24 cellular contexts compared by ENCODE assay signal in the genomic region with DNA sequence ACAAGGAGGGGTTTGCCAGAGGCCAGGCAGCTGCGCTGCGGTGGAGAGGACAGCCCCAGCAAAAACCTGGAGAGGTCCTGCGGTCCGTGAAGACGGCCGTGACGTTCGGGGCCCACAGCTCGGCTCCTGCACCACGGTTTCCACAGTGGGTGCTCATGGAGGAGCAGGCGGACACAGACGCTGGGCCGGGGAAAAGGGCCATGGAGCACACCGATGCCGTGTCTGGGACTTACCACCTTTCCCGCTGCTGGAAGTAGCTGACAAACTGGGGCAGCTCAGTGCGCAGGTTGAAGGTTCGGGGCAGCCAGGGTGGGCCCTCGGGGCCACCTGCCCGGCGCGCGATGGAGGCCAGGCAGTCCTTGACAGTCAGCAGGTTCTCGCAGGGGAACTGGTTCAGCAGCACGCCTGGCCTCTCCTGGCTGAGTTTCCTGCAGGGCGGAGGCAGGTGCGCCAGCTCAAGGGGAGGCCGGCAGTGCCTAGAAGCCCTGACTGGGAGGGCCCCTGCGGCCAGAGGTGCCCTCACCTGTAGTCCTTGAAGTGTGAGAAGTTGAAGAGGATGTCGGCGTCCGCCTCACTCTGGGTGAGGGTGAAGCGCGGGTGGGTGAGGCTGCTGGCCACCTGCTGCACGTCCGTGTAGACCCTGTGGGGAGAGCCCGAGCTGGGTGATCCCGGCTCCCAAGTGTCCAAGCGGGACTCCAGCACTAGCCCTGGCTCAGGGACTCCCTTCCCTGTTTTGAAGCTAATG. TPM values are rescaled to one million over a fixed set of nuclear protein-coding genes. Genes with fewer than 3 reads are reported as not detected.
A peak's percentile ranks its signal among the peaks of the same experiment; 100 is the strongest.
DNase-seq lines count a peak whose midpoint lies in the region; ATAC-seq, FAIRE-seq and TF ChIP-seq lines count a peak whose summit lies in the region.
"Had no signal": no experiment of that assay in that cellular context is flagged by ENCODE, and none has a peak within 500 bp of the region (broad histone marks: within the 10 kb centered on the region; RNA-seq: fewer than 3 reads in every experiment).

No MANE protein-coding gene starts in this region.

- no peak overlapping the region for H2BK12ac ChIP-seq in neuronal stem cell (ENCODE audit: low read length)

- FAIRE-seq in HepG2 (lab: Jason Lieb, UNC) = no peak
- FAIRE-seq: A549, G401.6 had no signal

- H3K4ac ChIP-seq in neuronal stem cell (ENCODE audit: low read length) = no peak overlapping the region

- peaks cover 6% of the 10 kb centered on the region for H3K79me1 ChIP-seq in neuronal stem cell (ENCODE audit: low read depth, low read length)

- H2AK5ac ChIP-seq in neuronal stem cell (ENCODE audit: low read depth, low read length) = no peak overlapping the region

- H3K79me2 ChIP-seq in HepG2 (ENCODE audit: insufficient read depth, low read length) = no peaks in the 10 kb centered on the region

- H3K14ac ChIP-seq in neuronal stem cell (ENCODE audit: low read length) = no peak overlapping the region

- ATAC-seq in HepG2 = no peak
- no peak for ATAC-seq in right lobe of liver
- ATAC-seq: A549 had no signal

- H3K27ac ChIP-seq in HepG2 (ENCODE audit: extremely low read length, insufficient read depth, low read length) = no peak overlapping the region
- H3K27ac ChIP-seq in right lobe of liver = no peak overlapping the region
- H3K27ac ChIP-seq in neuronal stem cell (replicated peaks; ENCODE audit: low read length) = no peak overlapping the region
- H3K27ac ChIP-seq: A549; BLaER1 treated with 17β-estradiol and CSF1 and Interleukin-3, amounts not matched to agents 10 nM and 100 nM; PC-9; SK-N-MC had no signal

- H2AFZ ChIP-seq in HepG2 (ENCODE audit: low read length) = no peak overlapping the region
- H2AFZ ChIP-seq in neuronal stem cell (ENCODE audit: low read length) = no peak overlapping the region
- H2AFZ ChIP-seq: PC-9 had no signal

- intact Hi-C loops in HepG2 (cut with micrococcal nuclease; ENCODE audit: unreplicated experiment) = no loop called here
- intact Hi-C loops in right lobe of liver (cut with DNase I) = no loop called here

- 97% methylated on average over 32 of the region's 39 CpGs for WGBS in HepG2 (ENCODE audit: low lambda C conversion rate)
- 100% methylated on average over 2 of the region's 39 CpGs for WGBS in right lobe of liver (ENCODE audit: insufficient coverage, low coverage, low lambda C conversion rate, missing lambda C conversion rate)
- WGBS in neuronal stem cell (ENCODE audit: extremely low coverage in 2 of 2, insufficient read length in 2 of 2, insufficient replicate concordance in 1 of 2), 2 donors = no CpG with 5 or more reads among the region's 39 CpGs

- H3K4me2 ChIP-seq in HepG2 (ENCODE audit: low read depth, low read length) = no peak overlapping the region
- no peak overlapping the region for H3K4me2 ChIP-seq in neuronal stem cell (ENCODE audit: insufficient read depth, low read length, poor library complexity, severe bottlenecking)
- H3K4me2 ChIP-seq: A549; BLaER1 treated with 17β-estradiol and CSF1 and Interleukin-3, amounts not matched to agents 10 nM and 100 nM; PC-9 had no signal

- DNase-seq in HepG2 (ENCODE audit: low spot score) = no peak
- DNase-seq in right lobe of liver = no peak
- DNase-seq in chondrocyte (ENCODE audit: low spot score) = peak; percentile 86
- DNase-seq in neuronal stem cell (ENCODE audit: low spot score) = no peak
- DNase-seq in NCI-H187 (lab: John Stamatoyannopoulos, UW) = no peak
- no peak for DNase-seq in NCI-H1105 treated with DMSO at 0.1 percent for 48 hours (lab: John Stamatoyannopoulos, UW)
- DNase-seq in COLO829 (ENCODE audit: low spot score) = no peak
- DNase-seq: AML-193; CD4-positive, alpha-beta T cell; COR-L47; GOT3; NCI-H1048; NCI-H1417 treated with DMSO at 0.1 percent for 48 hours; NCI-H1694 treated with DMSO at 0.1 percent for 48 hours; NCI-H2081 treated with DMSO at 0.1 percent for 48 hours; NCI-H526; PC-9; SIG-M5 had no signal

- H2BK5ac ChIP-seq in neuronal stem cell (ENCODE audit: low read length) = no peak overlapping the region

- H3K9me3 Mint-ChIP-seq in chondrocyte (ENCODE audit: low read depth) = no peaks in the 10 kb centered on the region
- H3K9me3 Mint-ChIP-seq: CD4-positive, alpha-beta T cell; IgD-negative memory B cell had no signal

- no TSS peak for BruUV-seq in HepG2 (replicated peaks; lab: Mats Ljungman, UMichigan)

- H3K36me3 ChIP-seq in HepG2 (replicated peaks in 1 of 2; ENCODE audit: control insufficient read depth in 1 of 2, insufficient read depth in 2 of 2, low read length in 2 of 2) = peaks cover 22 to 47% of the 10 kb centered on the region in 2 experiments; a peak in 4 of 5 replicates
- peaks cover 0 to 60% (median 12%) of the 10 kb centered on the region in 4 donors for H3K36me3 ChIP-seq in right lobe of liver
- H3K36me3 ChIP-seq in neuronal stem cell (replicated peaks in 1 of 2; ENCODE audit: control insufficient read depth in 2 of 2, insufficient read depth in 2 of 2, low read length in 2 of 2) = peaks cover 68 to 89% of the 10 kb centered on the region in 2 donors

- POLR2A ChIA-PET in HepG2 (lab: Yijun Ruan, JAX) = no interaction called here

- H3K4me1 Mint-ChIP-seq in chondrocyte (ENCODE audit: low read depth) = peaks cover under 1% of the 10 kb centered on the region

- peaks cover 11% of the 10 kb centered on the region for H3K36me3 Mint-ChIP-seq in chondrocyte (ENCODE audit: low read depth)

- H3K18ac ChIP-seq in neuronal stem cell (ENCODE audit: low read length) = no peak overlapping the region

- H3K27ac Mint-ChIP-seq in chondrocyte (ENCODE audit: unreplicated experiment) = no peak overlapping the region
- H3K27ac Mint-ChIP-seq: CD4-positive, alpha-beta T cell; IgD-negative memory B cell had no signal

- H4K91ac ChIP-seq in neuronal stem cell (ENCODE audit: low read depth, low read length, poor library complexity) = no peak overlapping the region

- H2BK120ac ChIP-seq in neuronal stem cell (ENCODE audit: low read depth, low read length) = no peak overlapping the region

- TF ChIP-seq RAD21 in HepG2 (CRISPR knock-in tag; IDR thresholded peaks at IDR 0.05) = no peak

- no peak overlapping the region for H2BK15ac ChIP-seq in neuronal stem cell (ENCODE audit: low read length)

- H3K4me1 ChIP-seq in HepG2 (ENCODE audit: insufficient read depth, low read length) (no peaks in the 10 kb centered on the region), right lobe of liver (no peaks in the 10 kb centered on the region), neuronal stem cell (ENCODE audit: control insufficient read depth in 2 of 2, insufficient read depth in 1 of 2, low read depth in 1 of 2, low read length in 2 of 2) (no peaks in the 10 kb centered on the region)
- H3K4me1 ChIP-seq: A549, HAP-1 had no signal

- H3K27me3 Mint-ChIP-seq in chondrocyte (ENCODE audit: low read depth) = no peaks in the 10 kb centered on the region
- H3K27me3 Mint-ChIP-seq: CD4-positive, alpha-beta T cell; IgD-negative memory B cell had no signal

- no peak overlapping the region for H3K4me3 ChIP-seq in HepG2 (replicated peaks in 1 of 3; ENCODE audit: insufficient read depth in 1 of 3, low read depth in 2 of 3, low read length in 3 of 3)
- H3K4me3 ChIP-seq in right lobe of liver = no peak overlapping the region
- no peak overlapping the region for H3K4me3 ChIP-seq in neuronal stem cell (ENCODE audit: low read length in 2 of 2)
- H3K4me3 ChIP-seq: A549; BLaER1 treated with 17β-estradiol and CSF1 and Interleukin-3, amounts not matched to agents 10 nM and 100 nM; HAP-1; PC-9; SK-N-MC had no signal

- TF ChIP-seq EP300 in HepG2 (IDR thresholded peaks at IDR 0.05; ENCODE audit: low read depth in 2 of 2, low read length in 2 of 2) = no peak
- TF ChIP-seq EP300 in HepG2 (CRISPR knock-in tag; IDR thresholded peaks at IDR 0.05; ENCODE audit: borderline replicate concordance) = no peak

- H3K4me3 Mint-ChIP-seq in chondrocyte (ENCODE audit: unreplicated experiment) = no peak overlapping the region
- H3K4me3 Mint-ChIP-seq: CD4-positive, alpha-beta T cell; IgD-negative memory B cell had no signal

- H4K20me1 ChIP-seq in HepG2 (ENCODE audit: insufficient read depth, low read length) = no peaks in the 10 kb centered on the region

- peak overlapping the region; percentile 20 for H3K23ac ChIP-seq in neuronal stem cell (ENCODE audit: low read depth, low read length, poor library complexity)

- no peak for TF ChIP-seq CTCF in HepG2 (CRISPR knock-in tag; IDR thresholded peaks at IDR 0.05)
- no peak for TF ChIP-seq CTCF in right lobe of liver (IDR thresholded peaks at IDR 0.05)
- TF ChIP-seq CTCF in chondrocyte (IDR thresholded peaks at IDR 0.05) = no peak

- H3K9ac ChIP-seq in HepG2 (ENCODE audit: insufficient read depth, low read depth, low read length) (no peak overlapping the region), neuronal stem cell (ENCODE audit: low read depth, low read length, poor library complexity) (no peak overlapping the region)
- H3K9ac ChIP-seq: BLaER1 treated with 17β-estradiol and CSF1 and Interleukin-3, amounts not matched to agents 10 nM and 100 nM had no signal

- TF ChIP-seq POLR2A in HepG2 (IDR thresholded peaks at IDR 0.05; ENCODE audit: insufficient read depth in 1 of 2, low read depth in 2 of 2, low read length in 2 of 2) (no peak), right lobe of liver (IDR thresholded peaks at IDR 0.05) (no peak)

- H3K27me3 ChIP-seq in HepG2 (ENCODE audit: control insufficient read depth in 1 of 2, insufficient read depth in 2 of 2, low read length in 2 of 2) (no peaks in the 10 kb centered on the region), right lobe of liver (no peaks in the 10 kb centered on the region), neuronal stem cell (ENCODE audit: control insufficient read depth in 3 of 3, insufficient read depth in 3 of 3, low read depth in 1 of 3, low read length in 3 of 3) (no peaks in the 10 kb centered on the region)
- H3K27me3 ChIP-seq: BLaER1 treated with 17β-estradiol and CSF1 and Interleukin-3, amounts not matched to agents 10 nM and 100 nM had no signal

- H4K8ac ChIP-seq in neuronal stem cell (ENCODE audit: low read depth, low read length) = no peak overlapping the region

- in situ Hi-C loops in HepG2 (cut with HindIII; ENCODE audit: extremely low pct_ligation_motif_present, low pct_unique_long_range_greater_than_20kb) = no loop called here

- CTCF ChIA-PET in HepG2 (lab: Yijun Ruan, JAX; ENCODE audit: low intra/inter-chr PET ratio, low total read pairs) = no interaction called here

- H3K9me3 ChIP-seq in HepG2 (ENCODE audit: low read length) (no peaks in the 10 kb centered on the region), right lobe of liver (no peaks in the 10 kb centered on the region), neuronal stem cell (replicated peaks in 1 of 2; ENCODE audit: control insufficient read depth in 2 of 2, insufficient read depth in 1 of 2, low read depth in 1 of 2, low read length in 2 of 2) (peaks cover 0 to 4% of the 10 kb centered on the region in 2 donors)
- H3K9me3 ChIP-seq: A549; BLaER1 treated with 17β-estradiol and CSF1 and Interleukin-3, amounts not matched to agents 10 nM and 100 nM; HAP-1 had no signal

RNA-seq across cellular contexts. Expression of gene TTLL12, which starts 12.8 kb away (rescaled TPM):
- total RNA-seq in HepG2 (2016; rRNA removed; fragmentation: Illumina TruSeq; extraction: Trizol) (34.1 and 38.1 TPM in 2 replicates), right lobe of liver (10 to 100 TPM; 18.6 to 43.5 (median 24.4) TPM), chondrocyte (33.5 to 36.4 TPM (median 35.6 TPM) in 3 replicates)
- 6.3 and 6.6 TPM in 2 replicates for total RNA-seq in HepG2 (2016; cell fraction: cytosol; rRNA removed; fragmentation: Illumina TruSeq; extraction: Trizol; ENCODE audit: low read depth)
- 28.8 and 39.8 TPM in 2 replicates for total RNA-seq in HepG2 (2016; cell fraction: insoluble cytoplasmic fraction; rRNA removed; fragmentation: Illumina TruSeq; extraction: Trizol)
- total RNA-seq in HepG2 (2016; cell fraction: membrane; rRNA removed; fragmentation: Illumina TruSeq; extraction: Trizol) = 16.2 and 19.8 TPM in 2 replicates
- 17.4 and 21.4 TPM in 2 replicates for total RNA-seq in HepG2 (2016; cell fraction: nucleus; rRNA removed; fragmentation: Illumina TruSeq; extraction: Trizol)
- polyA plus RNA-seq in HepG2 (2011; rRNA removed) = 11.9 and 16.9 TPM in 2 replicates
- 9.1 and 12.7 TPM in 2 replicates for polyA plus RNA-seq in HepG2 (2011; cell fraction: cytosol; rRNA removed)
- polyA plus RNA-seq in HepG2 (2011; cell fraction: nucleus; rRNA removed) = 19.9 and 21.7 TPM in 2 replicates
- 16.6 and 24.0 TPM in 2 replicates for polyA plus RNA-seq in HepG2 (2012)
- 3.3 and 3.4 TPM in 2 replicates for polyA plus RNA-seq in HepG2 (2016; cell fraction: cytosol; fragmentation: Illumina TruSeq; extraction: Trizol; ENCODE audit: low read depth)
- 31.2 and 38.2 TPM in 2 replicates for polyA plus RNA-seq in HepG2 (2016; cell fraction: insoluble cytoplasmic fraction; fragmentation: Illumina TruSeq; extraction: Trizol; ENCODE audit: low read depth)
- polyA plus RNA-seq in HepG2 (2016; cell fraction: membrane; fragmentation: Illumina TruSeq; extraction: Trizol; ENCODE audit: low read depth) = 9.6 and 9.7 TPM in 2 replicates
- 32.8 and 35.2 TPM in 2 replicates for polyA plus RNA-seq in HepG2 (2016; cell fraction: nucleus; fragmentation: Illumina TruSeq; extraction: Trizol; ENCODE audit: insufficient read depth, low read depth)
- polyA minus RNA-seq in HepG2 (2011; rRNA and poly(A)+ RNA removed; ENCODE audit: low replicate concordance) = 43.9 and 71.0 TPM in 2 replicates
- polyA minus RNA-seq in HepG2 (2011; cell fraction: cytosol; rRNA and poly(A)+ RNA removed) = 11.3 and 11.7 TPM in 2 replicates
- polyA minus RNA-seq in HepG2 (2011; cell fraction: nucleus; rRNA and poly(A)+ RNA removed) = 6.5 and 7.7 TPM in 2 replicates
- 35.3 TPM for polyA plus RNA-seq in neuronal stem cell (2013, experiment 1 of 2)
- 37.1 TPM for polyA plus RNA-seq in neuronal stem cell (2013, experiment 2 of 2)

RNA-seq across cellular contexts. Expression of gene TSPO, which starts 22.8 kb away (rescaled TPM):
- total RNA-seq in HepG2 (2016; rRNA removed; fragmentation: Illumina TruSeq; extraction: Trizol) (0.32 and 0.46 TPM in 2 replicates), right lobe of liver (100 to 1,000 TPM in 2 of 6 experiments, 10 to 100 TPM in 4; 18.1 to 198 (median 31.9) TPM), chondrocyte (80.5 to 292 TPM (median 288 TPM) in 3 replicates)
- total RNA-seq in HepG2 (2016; cell fraction: cytosol; rRNA removed; fragmentation: Illumina TruSeq; extraction: Trizol; ENCODE audit: low read depth) = 0.44 TPM in 1 of 2 replicates, not detected in the other
- total RNA-seq in HepG2 (2016; cell fraction: insoluble cytoplasmic fraction; rRNA removed; fragmentation: Illumina TruSeq; extraction: Trizol) = 0.54 and 0.67 TPM in 2 replicates
- 0.37 and 0.52 TPM in 2 replicates for total RNA-seq in HepG2 (2016; cell fraction: membrane; rRNA removed; fragmentation: Illumina TruSeq; extraction: Trizol)
- not detected in 2 replicates for total RNA-seq in HepG2 (2016; cell fraction: nucleus; rRNA removed; fragmentation: Illumina TruSeq; extraction: Trizol)
- 1.4 and 2.2 TPM in 2 replicates for polyA plus RNA-seq in HepG2 (2011; rRNA removed)
- 1.2 and 2.8 TPM in 2 replicates for polyA plus RNA-seq in HepG2 (2011; cell fraction: cytosol; rRNA removed)
- 1.6 and 2.3 TPM in 2 replicates for polyA plus RNA-seq in HepG2 (2011; cell fraction: nucleus; rRNA removed)
- polyA plus RNA-seq in HepG2 (2012) = 0.40 and 1.0 TPM in 2 replicates
- 0.12 and 0.24 TPM in 2 replicates for polyA plus RNA-seq in HepG2 (2016; cell fraction: cytosol; fragmentation: Illumina TruSeq; extraction: Trizol; ENCODE audit: low read depth)
- polyA plus RNA-seq in HepG2 (2016; cell fraction: insoluble cytoplasmic fraction; fragmentation: Illumina TruSeq; extraction: Trizol; ENCODE audit: low read depth) = 0.40 TPM in 1 of 2 replicates, not detected in the other
- polyA plus RNA-seq in HepG2 (2016; cell fraction: membrane; fragmentation: Illumina TruSeq; extraction: Trizol; ENCODE audit: low read depth) = 0.30 TPM in 1 of 2 replicates, not detected in the other
- 0.59 TPM in 1 of 2 replicates, not detected in the other for polyA plus RNA-seq in HepG2 (2016; cell fraction: nucleus; fragmentation: Illumina TruSeq; extraction: Trizol; ENCODE audit: insufficient read depth, low read depth)
- polyA minus RNA-seq in HepG2 (2011; rRNA and poly(A)+ RNA removed; ENCODE audit: low replicate concordance) = 1.5 and 40.6 TPM in 2 replicates
- polyA minus RNA-seq in HepG2 (2011; cell fraction: cytosol; rRNA and poly(A)+ RNA removed) = 1.5 and 3.2 TPM in 2 replicates
- polyA minus RNA-seq in HepG2 (2011; cell fraction: nucleus; rRNA and poly(A)+ RNA removed) = not detected in 2 replicates
- 13.7 TPM for polyA plus RNA-seq in neuronal stem cell (2013, experiment 1 of 2)
- polyA plus RNA-seq in neuronal stem cell (2013, experiment 2 of 2) = 13.8 TPM

RNA-seq across cellular contexts. Expression of gene MCAT, which starts 30.9 kb away (rescaled TPM):
- 16.7 and 19.3 TPM in 2 replicates for total RNA-seq in HepG2 (2016; rRNA removed; fragmentation: Illumina TruSeq; extraction: Trizol)
- 3.6 and 4.4 TPM in 2 replicates for total RNA-seq in HepG2 (2016; cell fraction: cytosol; rRNA removed; fragmentation: Illumina TruSeq; extraction: Trizol; ENCODE audit: low read depth)
- 16.4 and 19.9 TPM in 2 replicates for total RNA-seq in HepG2 (2016; cell fraction: insoluble cytoplasmic fraction; rRNA removed; fragmentation: Illumina TruSeq; extraction: Trizol)
- 7.9 and 8.0 TPM in 2 replicates for total RNA-seq in HepG2 (2016; cell fraction: membrane; rRNA removed; fragmentation: Illumina TruSeq; extraction: Trizol)
- total RNA-seq in HepG2 (2016; cell fraction: nucleus; rRNA removed; fragmentation: Illumina TruSeq; extraction: Trizol) = 8.9 and 13.0 TPM in 2 replicates
- polyA plus RNA-seq in HepG2 (2011; rRNA removed) = 9.3 and 10.4 TPM in 2 replicates
- 10.7 and 14.6 TPM in 2 replicates for polyA plus RNA-seq in HepG2 (2011; cell fraction: cytosol; rRNA removed)
- 7.9 and 9.4 TPM in 2 replicates for polyA plus RNA-seq in HepG2 (2011; cell fraction: nucleus; rRNA removed)
- 7.5 and 8.7 TPM in 2 replicates for polyA plus RNA-seq in HepG2 (2012)
- 4.7 and 4.9 TPM in 2 replicates for polyA plus RNA-seq in HepG2 (2016; cell fraction: cytosol; fragmentation: Illumina TruSeq; extraction: Trizol; ENCODE audit: low read depth)
- polyA plus RNA-seq in HepG2 (2016; cell fraction: insoluble cytoplasmic fraction; fragmentation: Illumina TruSeq; extraction: Trizol; ENCODE audit: low read depth) = 22.9 and 23.3 TPM in 2 replicates
- 7.9 and 8.8 TPM in 2 replicates for polyA plus RNA-seq in HepG2 (2016; cell fraction: membrane; fragmentation: Illumina TruSeq; extraction: Trizol; ENCODE audit: low read depth)
- polyA plus RNA-seq in HepG2 (2016; cell fraction: nucleus; fragmentation: Illumina TruSeq; extraction: Trizol; ENCODE audit: insufficient read depth, low read depth) = 12.4 and 12.5 TPM in 2 replicates
- polyA minus RNA-seq in HepG2 (2011; rRNA and poly(A)+ RNA removed; ENCODE audit: low replicate concordance) = 19.9 and 20.2 TPM in 2 replicates
- 5.2 and 6.1 TPM in 2 replicates for polyA minus RNA-seq in HepG2 (2011; cell fraction: cytosol; rRNA and poly(A)+ RNA removed)
- 8.6 and 9.2 TPM in 2 replicates for polyA minus RNA-seq in HepG2 (2011; cell fraction: nucleus; rRNA and poly(A)+ RNA removed)
- 10 to 100 TPM in 4 of 6 experiments, 1 to 10 TPM in 2; 8.8 to 22.3 (median 11.4) TPM for total RNA-seq in right lobe of liver
- 7.4 to 11.1 TPM (median 8.6 TPM) in 3 replicates for total RNA-seq in chondrocyte
- polyA plus RNA-seq in neuronal stem cell (2013, experiment 1 of 2) = 14.6 TPM
- polyA plus RNA-seq in neuronal stem cell (2013, experiment 2 of 2) = 12.4 TPM

Comparison
In these comparisons a context has a peak if more than half of its experiments do, and no peak if none do; other contexts are left out.
1. RNA of gene TSPO, which starts 22.8 kb away (total RNA-seq): 80.5 to 292 TPM in chondrocyte and 18.1 to 198 TPM in right lobe of liver; 0.32 to 0.67 TPM in HepG2; every median in the first group is over 10 times any median in the second.